Comparison of ENCODE assay signal across 8 cellular contexts in the genomic region with DNA sequence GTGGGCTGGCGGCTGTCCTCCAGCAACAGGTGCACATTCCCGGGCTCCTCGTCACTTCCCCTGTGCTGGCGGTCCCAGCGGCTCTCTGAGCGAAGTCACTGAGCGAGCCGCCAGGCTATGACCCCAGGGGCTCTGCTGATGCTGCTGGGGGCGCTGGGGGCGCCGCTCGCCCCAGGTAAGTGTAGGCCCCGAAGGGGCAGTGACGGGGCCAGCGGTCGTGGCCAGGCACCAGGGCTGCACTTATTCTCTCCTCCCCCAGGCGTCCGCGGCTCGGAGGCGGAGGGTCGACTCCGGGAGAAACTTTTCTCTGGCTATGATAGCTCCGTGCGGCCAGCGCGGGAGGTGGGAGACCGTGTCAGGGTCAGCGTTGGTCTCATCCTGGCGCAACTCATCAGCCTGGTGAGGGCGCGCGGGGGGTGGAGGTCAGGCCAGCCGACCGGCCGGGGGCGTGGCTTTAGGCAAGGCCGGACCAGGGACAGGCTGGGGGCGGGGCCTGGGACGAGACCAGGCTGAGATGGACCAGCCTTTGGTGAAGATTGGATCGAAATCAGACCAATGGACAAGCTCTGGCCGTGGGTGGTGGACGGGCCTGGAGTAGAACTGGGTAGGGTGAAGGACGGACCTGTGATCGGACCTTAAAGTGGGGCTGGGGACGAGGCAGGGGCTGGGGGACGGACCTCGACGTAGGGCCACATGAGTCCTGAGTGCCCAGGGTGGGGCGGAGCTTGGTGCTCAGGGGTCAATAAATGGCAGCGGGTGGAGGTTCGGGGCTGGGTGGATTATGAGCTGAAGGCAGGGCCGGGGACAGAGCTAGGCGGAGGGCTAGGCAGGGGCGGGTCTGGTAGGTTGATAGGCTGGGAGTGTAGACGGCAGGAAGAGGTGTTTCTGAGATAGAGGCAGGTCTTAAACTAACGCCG. TPM values are rescaled to one million over a fixed set of nuclear protein-coding genes. Genes with fewer than 3 reads are reported as not detected.
DNase-seq lines count a peak whose midpoint lies in the region; ATAC-seq and TF ChIP-seq lines count a peak whose summit lies in the region.

TSS of gene CHRNB1 (plus strand) at position 51 of the 917 bp plus-strand sequence. CDS start at position 118, 67 bp downstream.

- no peak for TF ChIP-seq CTCF in HL-60 (IDR thresholded peaks at IDR 0.05; ENCODE audit: insufficient read depth, low read length)
- peak in 3 of 6 experiments; percentile 8 to 20 (median 20) for TF ChIP-seq CTCF in thyroid gland (IDR thresholded peaks at IDR 0.05)

- H3K27ac ChIP-seq in HL-60 (replicated peaks): no peak within 1 kb of the TSS
- peak within 1 kb of the TSS; percentile 45 for H3K27ac ChIP-seq in mesodermal cell (ENCODE audit: low read depth, low read length, severe bottlenecking)
- peak within 1 kb of the TSS in 2 of 3 donors; percentile 66 to 87 for H3K27ac ChIP-seq in thyroid gland

- DNase-seq in COLO668 (lab: John Stamatoyannopoulos, UW; ENCODE audit: unreplicated experiment) (peak; percentile 5), HL-60 (ENCODE audit: low read depth in 1 of 2, low spot score in 1 of 2) (no peak), erythroblast (lab: John Stamatoyannopoulos, UW) (peak; percentile 74 to 75), thyroid gland (peak; percentile 90 to 92), H4 (ENCODE audit: low spot score) (no peak)
- peak; percentile 35 for DNase-seq in activated CD4-positive, alpha-beta T cell treated with anti-CD3 and anti-CD28 coated beads, Interleukin-2, amount 50 U/mL, for 1 hour

- intact Hi-C loops in thyroid gland (cut with DNase I): no loop called here

- WGBS in mesodermal cell (ENCODE audit: insufficient coverage in 2 of 2), 2 experiments: 2 to 4% methylated on average over 44 to 54 of the region's 58 CpGs
- WGBS in thyroid gland, 2 donors: 2 to 4% methylated on average over 27 to 51 of the region's 58 CpGs

- TF ChIP-seq POLR2A in erythroblast (IDR thresholded peaks at IDR 0.05; ENCODE audit: low read length) (no peak), thyroid gland (IDR thresholded peaks at IDR 0.05) (peak in 1 of 2 donors; percentile 56)

- peaks cover 3% of the 10 kb centered on the region for H3K27me3 ChIP-seq in HL-60 (ENCODE audit: insufficient read depth, poor library complexity, severe bottlenecking)
- no peaks in the 10 kb centered on the region for H3K27me3 ChIP-seq in thyroid gland

- H3K9me3 ChIP-seq in mesodermal cell (ENCODE audit: control insufficient read depth, low read length): no peaks in the 10 kb centered on the region
- H3K9me3 ChIP-seq in thyroid gland: no peaks in the 10 kb centered on the region

- H3K4me1 ChIP-seq in mesodermal cell (ENCODE audit: control insufficient read depth, insufficient read depth, low read length, poor library complexity, severe bottlenecking): peaks cover 9% of the 10 kb centered on the region
- peaks cover 4 to 21% of the 10 kb centered on the region in 2 donors for H3K4me1 ChIP-seq in thyroid gland

- H3K4me3 ChIP-seq in HL-60 (replicated peaks; ENCODE audit: insufficient read depth, low read length) (0 out of 2 replicates have a peak within 1 kb of the TSS, but pooled peaks have one; percentile 12), mesodermal cell (ENCODE audit: extremely low read depth, insufficient read depth, low read length, poor library complexity, severe bottlenecking) (peak within 1 kb of the TSS; percentile 44), thyroid gland (replicated peaks in 1 of 3) (peak within 1 kb of the TSS; percentile 9 to 45 (median 30))

- ATAC-seq in HG03378 (IDR thresholded peaks at IDR 0.05; ENCODE audit: unreplicated experiment): no peak

- no peaks in the 10 kb centered on the region for H3K36me3 ChIP-seq in mesodermal cell (ENCODE audit: control insufficient read depth, insufficient read depth, low read length)
- no peaks in the 10 kb centered on the region for H3K36me3 ChIP-seq in thyroid gland

RNA-seq across cellular contexts. Expression of gene CHRNB1, which starts in this region (rescaled TPM):
- polyA plus RNA-seq in mesodermal cell (2013, experiment 1 of 2): 10.3 TPM
- 9.7 TPM for polyA plus RNA-seq in mesodermal cell (2013, experiment 2 of 2)
- total RNA-seq in thyroid gland: 10 to 100 TPM; 13.4 to 29.2 (median 19.8) TPM
- 4.4 and 6.3 TPM in 2 replicates for total RNA-seq in H4 (2014; rRNA removed; shearing (Covaris generic))

Comparison
In these comparisons a context has a peak if more than half of its experiments do, and no peak if none do; other contexts are left out.
1. DNase-seq: peak in COLO668 (single experiment), activated CD4-positive, alpha-beta T cell treated with anti-CD3 and anti-CD28 coated beads, Interleukin-2, amount 50 U/mL, for 1 hour (single experiment), erythroblast (2 of 2) and thyroid gland (2 of 2); none in HL-60 (0 of 2) and H4 (single experiment).
2. Peak in every context shown above with its lines, with median percentiles within 50 percentile points of each other: H3K4me3 ChIP-seq.